In genomic region chr1:7481194-7481593, GRCh38 we compare ENCODE assay signal across 21 cellular contexts.
DNase-seq lines count a peak whose midpoint lies in the region; ATAC-seq and TF ChIP-seq lines count a peak whose summit lies in the region.
"Had no signal": no experiment of that assay in that cellular context is flagged by ENCODE, and none has a peak within 500 bp of the region (broad histone marks: within the 10 kb centered on the region; RNA-seq: fewer than 3 reads in every experiment).

No MANE protein-coding gene starts in this region.

- DNase-seq in Right ventricle myocardium inferior (ENCODE audit: missing footprints) (peak; percentile 9), right atrium auricular region (ENCODE audit: low spot score) (no peak), osteoblast (ENCODE audit: insufficient read length, low spot score, missing footprints) (peak; percentile 37), T-helper 17 cell (no peak), SKM-1 (lab: John Stamatoyannopoulos, UW; ENCODE audit: unreplicated experiment) (no peak)
- DNase-seq: AML-193; Caco-2; Calu3; CD4-positive, alpha-beta T cell; CD8-positive, alpha-beta T cell; DMS153; DMS79; DND-41; EL; GDM1 had no signal

- H3K4me1 Mint-ChIP-seq in T-helper 17 cell = no peaks in the 10 kb centered on the region
- H3K4me1 Mint-ChIP-seq: B cell had no signal

- H3K4me1 ChIP-seq in right atrium auricular region (peaks cover 0 to 36% of the 10 kb centered on the region in 2 donors), osteoblast (ENCODE audit: insufficient read depth, low read length) (peaks cover 10% of the 10 kb centered on the region)
- H3K4me1 ChIP-seq: Caco-2 had no signal

- no peak overlapping the region for H3K4me3 Mint-ChIP-seq in T-helper 17 cell
- H3K4me3 Mint-ChIP-seq: B cell; CD4-positive, alpha-beta T cell; CD8-positive, alpha-beta T cell had no signal

- no peaks in the 10 kb centered on the region for H3K79me2 ChIP-seq in osteoblast (ENCODE audit: insufficient read depth, low read length)

- H3K27ac ChIP-seq in right atrium auricular region (peak overlapping the region in 1 of 2 donors; percentile 33), osteoblast (ENCODE audit: low read depth, low read length) (no peak overlapping the region)
- H3K27ac ChIP-seq: 22Rv1; BLaER1 treated with 17β-estradiol and CSF1 and Interleukin-3, amounts not matched to agents 10 nM and 100 nM; C4-2B had no signal

- no peak for ATAC-seq in Right ventricle myocardium inferior
- ATAC-seq in T-helper 17 cell = no peak
- ATAC-seq: A549; CD8-positive, alpha-beta T cell; GM12878 had no signal

- no peak for TF ChIP-seq CTCF in right atrium auricular region (IDR thresholded peaks at IDR 0.05)
- no peak for TF ChIP-seq CTCF in osteoblast (IDR thresholded peaks at IDR 0.05; ENCODE audit: extremely low read depth, low read depth, low read length)

- intact Hi-C loops in Right ventricle myocardium inferior (cut with DNase I) = no loop called here

- no peaks in the 10 kb centered on the region for H3K9me3 ChIP-seq in right atrium auricular region
- H3K9me3 ChIP-seq in osteoblast (ENCODE audit: low read depth, low read length) = no peaks in the 10 kb centered on the region
- no peaks in the 10 kb centered on the region for H3K9me3 ChIP-seq in T-helper 17 cell (ENCODE audit: control insufficient read depth, low read length, poor library complexity, severe bottlenecking)
- H3K9me3 ChIP-seq: A549; BLaER1 treated with 17β-estradiol and CSF1 and Interleukin-3, amounts not matched to agents 10 nM and 100 nM; Caco-2 had no signal

- H2AFZ ChIP-seq in osteoblast (ENCODE audit: low read length) = no peak overlapping the region

- H3K27me3 Mint-ChIP-seq in T-helper 17 cell = peaks cover 6% of the 10 kb centered on the region

- no peak overlapping the region for H3K27ac Mint-ChIP-seq in T-helper 17 cell
- H3K27ac Mint-ChIP-seq: B cell; CD4-positive, alpha-beta T cell; CD8-positive, alpha-beta T cell had no signal

- H4K20me1 ChIP-seq in osteoblast (ENCODE audit: insufficient read depth, low read length) = no peaks in the 10 kb centered on the region

- no peaks in the 10 kb centered on the region for H3K36me3 Mint-ChIP-seq in T-helper 17 cell (ENCODE audit: low read depth)
- H3K36me3 Mint-ChIP-seq: CD8-positive, alpha-beta T cell had no signal

- no peak overlapping the region for H3K4me2 ChIP-seq in osteoblast (ENCODE audit: insufficient read depth, low read length)
- H3K4me2 ChIP-seq: A549 had no signal

- no peaks in the 10 kb centered on the region for H3K36me3 ChIP-seq in right atrium auricular region
- H3K36me3 ChIP-seq in osteoblast (ENCODE audit: insufficient read depth, low read length) = no peaks in the 10 kb centered on the region
- H3K36me3 ChIP-seq: BLaER1 treated with 17β-estradiol and CSF1 and Interleukin-3, amounts not matched to agents 10 nM and 100 nM had no signal

- H3K4me3 ChIP-seq in right atrium auricular region (no peak overlapping the region), osteoblast (ENCODE audit: insufficient read depth, low read length) (no peak overlapping the region)
- H3K4me3 ChIP-seq: A549; BLaER1 treated with 17β-estradiol and CSF1 and Interleukin-3, amounts not matched to agents 10 nM and 100 nM; GM12878 had no signal

- H3K27me3 ChIP-seq in right atrium auricular region = no peaks in the 10 kb centered on the region
- H3K27me3 ChIP-seq in osteoblast (ENCODE audit: insufficient read depth, low read length) = peaks cover 3% of the 10 kb centered on the region
- H3K27me3 ChIP-seq: BLaER1 treated with 17β-estradiol and CSF1 and Interleukin-3, amounts not matched to agents 10 nM and 100 nM had no signal

Comparison
In these comparisons a context has a peak if more than half of its experiments do, and no peak if none do; other contexts are left out.
1. DNase-seq: peak in Right ventricle myocardium inferior (single experiment) and osteoblast (single experiment); none in right atrium auricular region (single experiment), T-helper 17 cell (0 of 3) and SKM-1 (single experiment).